ENCODE assay signal across 1 cellular context in the genomic region with DNA sequence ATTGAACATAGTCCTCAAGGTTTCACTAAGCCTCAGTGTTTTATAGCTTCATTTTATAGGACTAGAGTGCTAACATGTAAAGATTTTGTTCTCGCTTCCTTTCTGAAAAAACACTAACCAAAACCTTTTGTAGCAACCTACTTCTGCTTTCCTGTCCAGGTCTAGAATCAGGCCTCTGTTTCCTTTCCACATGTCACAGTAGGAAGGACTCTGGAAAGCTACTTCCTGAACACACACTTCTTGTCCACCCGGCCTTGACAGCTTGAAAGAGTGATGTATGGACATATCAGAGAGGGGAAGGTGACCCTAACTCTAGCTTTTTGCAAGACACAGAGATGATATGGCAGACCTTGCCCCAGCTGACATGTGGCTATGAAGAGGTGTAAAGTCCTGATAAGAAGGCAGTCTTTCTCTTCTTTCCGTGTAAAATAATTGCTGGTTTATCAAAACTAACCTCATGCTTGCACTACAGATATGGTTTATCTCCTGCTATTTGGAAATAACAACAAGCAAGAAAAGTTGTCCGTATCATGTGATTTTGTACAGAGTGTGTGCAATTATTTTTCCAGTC.
TF ChIP-seq lines count a peak whose summit lies in the region.

No MANE protein-coding gene starts in this region.

TF ChIP-seq in K562, 482 proteins besides CTCF, POLR2A, EP300 and RAD21 (continued from another document and continues in another):
- TF ChIP-seq CHD7 (IDR thresholded peaks at IDR 0.05; ENCODE audit: low read depth, low read length): no peak
- TF ChIP-seq, protein P1, sequence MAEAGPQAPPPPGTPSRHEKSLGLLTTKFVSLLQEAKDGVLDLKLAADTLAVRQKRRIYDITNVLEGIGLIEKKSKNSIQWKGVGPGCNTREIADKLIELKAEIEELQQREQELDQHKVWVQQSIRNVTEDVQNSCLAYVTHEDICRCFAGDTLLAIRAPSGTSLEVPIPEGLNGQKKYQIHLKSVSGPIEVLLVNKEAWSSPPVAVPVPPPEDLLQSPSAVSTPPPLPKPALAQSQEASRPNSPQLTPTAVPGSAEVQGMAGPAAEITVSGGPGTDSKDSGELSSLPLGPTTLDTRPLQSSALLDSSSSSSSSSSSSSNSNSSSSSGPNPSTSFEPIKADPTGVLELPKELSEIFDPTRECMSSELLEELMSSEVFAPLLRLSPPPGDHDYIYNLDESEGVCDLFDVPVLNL (CRISPR knock-in tag; IDR thresholded peaks at IDR 0.05; ENCODE audit: low read depth): no peak
- no peak for TF ChIP-seq RBM15 (IDR thresholded peaks at IDR 0.05; ENCODE audit: insufficient read depth, low read length)
- no peak for TF ChIP-seq NFATC3 (IDR thresholded peaks at IDR 0.05)
- TF ChIP-seq DDX20 (tag; IDR thresholded peaks at IDR 0.05; ENCODE audit: low read depth): no peak
- TF ChIP-seq PCBP1 (IDR thresholded peaks at IDR 0.05; ENCODE audit: low read depth, low read length, poor library complexity, severe bottlenecking): no peak
- no peak for TF ChIP-seq ZKSCAN1 (IDR thresholded peaks at IDR 0.05; ENCODE audit: low read depth, low read length)
- no peak for TF ChIP-seq ADNP (tag; IDR thresholded peaks at IDR 0.05)
- no peak for TF ChIP-seq RBFOX2 (IDR thresholded peaks at IDR 0.05; ENCODE audit: low read depth, low read length)
- no peak for TF ChIP-seq ZNF444 (CRISPR knock-in tag; IDR thresholded peaks at IDR 0.05)
- TF ChIP-seq NFYB (IDR thresholded peaks at IDR 0.05; ENCODE audit: extremely low read depth, insufficient read length): no peak
- no peak for TF ChIP-seq HDAC2 (IDR thresholded peaks at IDR 0.05)
- TF ChIP-seq SMAD4 (CRISPR knock-in tag; conservative IDR thresholded peaks at IDR 0.05): peak; percentile 55
- TF ChIP-seq CCNT2 (IDR thresholded peaks at IDR 0.05; ENCODE audit: borderline replicate concordance, extremely low read depth, insufficient read length, low read depth, low read length): peak; percentile 66
- no peak for TF ChIP-seq NCOA2 (IDR thresholded peaks at IDR 0.05; ENCODE audit: partially characterized antibody in 2 of 2)
- TF ChIP-seq KLF6 (CRISPR knock-in tag; IDR thresholded peaks at IDR 0.05; ENCODE audit: borderline replicate concordance): no peak
- TF ChIP-seq SMC3 (conservative IDR thresholded peaks at IDR 0.05; ENCODE audit: insufficient read depth, low read depth, low read length): no peak
- no peak for TF ChIP-seq FOXO4 (CRISPR knock-in tag; IDR thresholded peaks at IDR 0.05)
- TF ChIP-seq ZNF592 (IDR thresholded peaks at IDR 0.05): no peak
- TF ChIP-seq NFIX (CRISPR knock-in tag; IDR thresholded peaks at IDR 0.05; ENCODE audit: low read depth): no peak
- TF ChIP-seq ZNF282 (CRISPR knock-in tag; IDR thresholded peaks at IDR 0.05): no peak
- TF ChIP-seq STAT5A (IDR thresholded peaks at IDR 0.05; ENCODE audit: borderline replicate concordance, low read length): peak; percentile 52
- TF ChIP-seq DIDO1 (tag; IDR thresholded peaks at IDR 0.05; ENCODE audit: low read depth): no peak
- no peak for TF ChIP-seq TCFL5 (CRISPR knock-in tag; conservative IDR thresholded peaks at IDR 0.05)
- TF ChIP-seq, protein P2, sequence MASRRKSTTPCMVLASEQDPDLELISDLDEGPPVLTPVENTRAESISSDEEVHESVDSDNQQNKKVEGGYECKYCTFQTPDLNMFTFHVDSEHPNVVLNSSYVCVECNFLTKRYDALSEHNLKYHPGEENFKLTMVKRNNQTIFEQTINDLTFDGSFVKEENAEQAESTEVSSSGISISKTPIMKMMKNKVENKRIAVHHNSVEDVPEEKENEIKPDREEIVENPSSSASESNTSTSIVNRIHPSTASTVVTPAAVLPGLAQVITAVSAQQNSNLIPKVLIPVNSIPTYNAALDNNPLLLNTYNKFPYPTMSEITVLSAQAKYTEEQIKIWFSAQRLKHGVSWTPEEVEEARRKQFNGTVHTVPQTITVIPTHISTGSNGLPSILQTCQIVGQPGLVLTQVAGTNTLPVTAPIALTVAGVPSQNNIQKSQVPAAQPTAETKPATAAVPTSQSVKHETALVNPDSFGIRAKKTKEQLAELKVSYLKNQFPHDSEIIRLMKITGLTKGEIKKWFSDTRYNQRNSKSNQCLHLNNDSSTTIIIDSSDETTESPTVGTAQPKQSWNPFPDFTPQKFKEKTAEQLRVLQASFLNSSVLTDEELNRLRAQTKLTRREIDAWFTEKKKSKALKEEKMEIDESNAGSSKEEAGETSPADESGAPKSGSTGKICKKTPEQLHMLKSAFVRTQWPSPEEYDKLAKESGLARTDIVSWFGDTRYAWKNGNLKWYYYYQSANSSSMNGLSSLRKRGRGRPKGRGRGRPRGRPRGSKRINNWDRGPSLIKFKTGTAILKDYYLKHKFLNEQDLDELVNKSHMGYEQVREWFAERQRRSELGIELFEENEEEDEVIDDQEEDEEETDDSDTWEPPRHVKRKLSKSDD (conservative IDR thresholded peaks at IDR 0.05; ENCODE audit: low read length): no peak
- TF ChIP-seq KDM4B (IDR thresholded peaks at IDR 0.05; ENCODE audit: borderline replicate concordance in 2 of 2, low read depth in 1 of 2): no peak
- no peak for TF ChIP-seq ZNF57 (CRISPR knock-in tag; IDR thresholded peaks at IDR 0.05)
- TF ChIP-seq ETV5 (CRISPR knock-in tag; IDR thresholded peaks at IDR 0.05; ENCODE audit: low read depth): no peak
- no peak for TF ChIP-seq NR3C1 (CRISPR knock-in tag; IDR thresholded peaks at IDR 0.05)
- TF ChIP-seq NFXL1 (CRISPR knock-in tag; IDR thresholded peaks at IDR 0.05): no peak
- TF ChIP-seq VEZF1 (CRISPR knock-in tag; IDR thresholded peaks at IDR 0.05): 0 out of 2 replicates have a peak, but pooled peaks have one; percentile 15
- no peak for TF ChIP-seq RBM14 (IDR thresholded peaks at IDR 0.05; ENCODE audit: borderline replicate concordance, insufficient read depth, low read depth, low read length)
- no peak for TF ChIP-seq HMG20A (CRISPR knock-in tag; conservative IDR thresholded peaks at IDR 0.05)
